Comparison of ENCODE assay signal across 20 cellular contexts in genomic region chr13:47256618-47257017, GRCh38.
DNase-seq lines count a peak whose midpoint lies in the region; ATAC-seq and TF ChIP-seq lines count a peak whose summit lies in the region.
"Had no signal": no experiment of that assay in that cellular context is flagged by ENCODE, and none has a peak within 500 bp of the region (broad histone marks: within the 10 kb centered on the region; RNA-seq: fewer than 3 reads in every experiment).

No MANE protein-coding gene starts in this region.

- 13% methylated on average over 1 of the region's 1 CpG for WGBS in mesenchymal stem cell

- no peak overlapping the region for H3K27ac ChIP-seq in mesenchymal stem cell (ENCODE audit: low read length, poor library complexity, severe bottlenecking)
- H3K27ac ChIP-seq: esophagus squamous epithelium, tibial artery had no signal

- no peak overlapping the region for H3K4me3 Mint-ChIP-seq in stimulated activated naive B cell treated with anti-CD40 and anti-IgM and Interleukin-4, amounts not matched to agents 10 μg/mL and 1 μg/mL and 100 μg/mL, for 72 hours
- H3K4me3 Mint-ChIP-seq: activated T-helper 1 cell treated with anti-CD3 and anti-CD28 coated beads, Interleukin-12 subunit alpha, Interleukin-12 subunit beta, Interleukin-2, Interleukin-4 antibody, amounts not matched to agents 30 ng/mL and 10 ng/mL and 1 ng/mL, durations not matched to agents 14 hours and 24 hours and 36 hours; CD8-positive, alpha-beta memory T cell; nephron had no signal

- H2AFZ ChIP-seq in mesenchymal stem cell (ENCODE audit: low read depth, low read length): no peak overlapping the region

- no peak overlapping the region for H2BK5ac ChIP-seq in mesenchymal stem cell (ENCODE audit: low read depth, low read length, poor library complexity, severe bottlenecking)

- H3K27me3 ChIP-seq in mesenchymal stem cell (ENCODE audit: control insufficient read depth in 1 of 2, insufficient read depth in 1 of 2, low read length in 2 of 2): peaks cover 0 to 4% of the 10 kb centered on the region in 2 experiments
- H3K27me3 ChIP-seq: esophagus squamous epithelium, tibial artery had no signal

- H3K18ac ChIP-seq in mesenchymal stem cell (ENCODE audit: low read depth in 1 of 2, low read length in 2 of 2): no peak overlapping the region

- no peaks in the 10 kb centered on the region for H3K9me3 ChIP-seq in mesenchymal stem cell (ENCODE audit: control insufficient read depth, low read length)
- H3K9me3 ChIP-seq: esophagus squamous epithelium, tibial artery had no signal

- no peaks in the 10 kb centered on the region for H3K36me3 Mint-ChIP-seq in stimulated activated naive B cell treated with anti-CD40 and anti-IgM and Interleukin-4, amounts not matched to agents 10 μg/mL and 1 μg/mL and 100 μg/mL, for 72 hours
- H3K36me3 Mint-ChIP-seq: CD8-positive, alpha-beta memory T cell had no signal

- H2BK15ac ChIP-seq in mesenchymal stem cell (ENCODE audit: low read depth, poor library complexity, severe bottlenecking): no peak overlapping the region

- no peak overlapping the region for H3K23ac ChIP-seq in mesenchymal stem cell (ENCODE audit: low read length in 2 of 2)

- H4K8ac ChIP-seq in mesenchymal stem cell (ENCODE audit: low read length): no peak overlapping the region

- H3K36me3 ChIP-seq in mesenchymal stem cell (ENCODE audit: control insufficient read depth in 1 of 2, insufficient read depth in 2 of 2, low read depth in 1 of 2, low read length in 2 of 2): no peaks in the 10 kb centered on the region
- H3K36me3 ChIP-seq: esophagus squamous epithelium, tibial artery had no signal

- H3K4me1 ChIP-seq in mesenchymal stem cell (ENCODE audit: control insufficient read depth, insufficient read depth, low read depth, low read length): no peaks in the 10 kb centered on the region
- H3K4me1 ChIP-seq: esophagus squamous epithelium had no signal

- TF ChIP-seq CTCF in cardiac fibroblast (IDR thresholded peaks at IDR 0.05; ENCODE audit: low read depth, low read length) (no peak), GM13976 (IDR thresholded peaks at IDR 0.05; ENCODE audit: borderline replicate concordance, control extremely low read depth, extremely low read depth, insufficient read depth, missing control alignments) (no peak)

- in situ Hi-C loops in GM13976 (cut with MboI; ENCODE audit: low sequenced_read_pairs, unreplicated experiment): no loop called here

- H2BK120ac ChIP-seq in mesenchymal stem cell (ENCODE audit: low read depth, low read length): no peak overlapping the region

- no peak overlapping the region for H4K91ac ChIP-seq in mesenchymal stem cell (ENCODE audit: low read length)

- H2AK5ac ChIP-seq in mesenchymal stem cell (ENCODE audit: low read length, severe bottlenecking): no peak overlapping the region

- peak overlapping the region; percentile 42 for H3K9ac ChIP-seq in mesenchymal stem cell (ENCODE audit: low read length)

- H3K27me3 Mint-ChIP-seq in stimulated activated naive B cell treated with anti-CD40 and anti-IgM and Interleukin-4, amounts not matched to agents 10 μg/mL and 1 μg/mL and 100 μg/mL, for 72 hours: peaks cover 0 to 11% of the 10 kb centered on the region in 2 donors
- H3K27me3 Mint-ChIP-seq: CD8-positive, alpha-beta memory T cell had no signal

- H3K27ac Mint-ChIP-seq in stimulated activated naive B cell treated with anti-CD40 and anti-IgM and Interleukin-4, amounts not matched to agents 10 μg/mL and 1 μg/mL and 100 μg/mL, for 72 hours: no peak overlapping the region
- H3K27ac Mint-ChIP-seq: activated T-helper 1 cell treated with anti-CD3 and anti-CD28 coated beads, Interleukin-12 subunit alpha, Interleukin-12 subunit beta, Interleukin-2, Interleukin-4 antibody, amounts not matched to agents 30 ng/mL and 10 ng/mL and 1 ng/mL, durations not matched to agents 14 hours and 24 hours and 36 hours; CD8-positive, alpha-beta memory T cell; nephron had no signal

- H3K4me2 ChIP-seq in mesenchymal stem cell (ENCODE audit: low read length, poor library complexity, severe bottlenecking): no peak overlapping the region

- H3K4ac ChIP-seq in mesenchymal stem cell (ENCODE audit: low read depth in 1 of 2, low read length in 2 of 2): no peak overlapping the region

- no peak overlapping the region for H3K4me3 ChIP-seq in cardiac fibroblast (replicated peaks in 1 of 2; ENCODE audit: low read depth in 2 of 2, low read length in 2 of 2)
- H3K4me3 ChIP-seq in mesenchymal stem cell (ENCODE audit: insufficient read depth in 1 of 2, low read depth in 1 of 2, low read length in 2 of 2): no peak overlapping the region
- H3K4me3 ChIP-seq: esophagus squamous epithelium, lung, tibial artery had no signal

- H3K14ac ChIP-seq in mesenchymal stem cell (ENCODE audit: low read length in 2 of 2): peak overlapping the region in 1 of 2 experiments; percentile 33

- H2BK12ac ChIP-seq in mesenchymal stem cell (ENCODE audit: low read length in 2 of 2): no peak overlapping the region

- H3K9me3 Mint-ChIP-seq in stimulated activated naive B cell treated with anti-CD40 and anti-IgM and Interleukin-4, amounts not matched to agents 10 μg/mL and 1 μg/mL and 100 μg/mL, for 72 hours: no peaks in the 10 kb centered on the region
- H3K9me3 Mint-ChIP-seq: activated T-helper 1 cell treated with anti-CD3 and anti-CD28 coated beads, Interleukin-12 subunit alpha, Interleukin-12 subunit beta, Interleukin-2, Interleukin-4 antibody, amounts not matched to agents 30 ng/mL and 10 ng/mL and 1 ng/mL, durations not matched to agents 14 hours and 24 hours and 36 hours; nephron had no signal

- H3K4me1 Mint-ChIP-seq in stimulated activated naive B cell treated with anti-CD40 and anti-IgM and Interleukin-4, amounts not matched to agents 10 μg/mL and 1 μg/mL and 100 μg/mL, for 72 hours: no peaks in the 10 kb centered on the region
- H3K4me1 Mint-ChIP-seq: CD8-positive, alpha-beta memory T cell had no signal

- DNase-seq in EH (ENCODE audit: low read depth) (peak; percentile 78), M059J (ENCODE audit: low read depth) (peak; percentile 72), cardiac fibroblast (ENCODE audit: low read depth in 2 of 2) (peak; percentile 75 to 92), mesenchymal stem cell (peak; percentile 30), GM13976 (ENCODE audit: low spot score) (no peak), SK-N-DZ (ENCODE audit: low spot score) (no peak)
- no peak for DNase-seq in stimulated activated naive B cell treated with anti-CD40 and anti-IgM and Interleukin-4, amounts not matched to agents 10 μg/mL and 1 μg/mL and 100 μg/mL, for 72 hours
- DNase-seq: CD8-positive, alpha-beta memory T cell; cortex of kidney; esophagus squamous epithelium; H7; Karpas-422; NCI-H1930; NCI-H526; Right ventricle myocardium superior; tibial artery had no signal

- no peak for ATAC-seq in HG03439 (IDR thresholded peaks at IDR 0.05; ENCODE audit: unreplicated experiment)
- no peak for ATAC-seq in stimulated activated naive B cell treated with anti-CD40 and anti-IgM and Interleukin-4, amounts not matched to agents 10 μg/mL and 1 μg/mL and 100 μg/mL, for 72 hours (replicated peaks)

- H3K79me1 ChIP-seq in mesenchymal stem cell (replicated peaks; ENCODE audit: low read length, poor library complexity, severe bottlenecking): no peaks in the 10 kb centered on the region

Comparison
In these comparisons a context has a peak if more than half of its experiments do, and no peak if none do; other contexts are left out.
1. DNase-seq: peak in EH (single experiment), M059J (single experiment), cardiac fibroblast (2 of 2) and mesenchymal stem cell (single experiment); none in GM13976 (single experiment), SK-N-DZ (single experiment) and stimulated activated naive B cell treated with anti-CD40 and anti-IgM and Interleukin-4, amounts not matched to agents 10 μg/mL and 1 μg/mL and 100 μg/mL, for 72 hours (single experiment).